ENCODE assay signal across 11 cellular contexts in the genomic region with DNA sequence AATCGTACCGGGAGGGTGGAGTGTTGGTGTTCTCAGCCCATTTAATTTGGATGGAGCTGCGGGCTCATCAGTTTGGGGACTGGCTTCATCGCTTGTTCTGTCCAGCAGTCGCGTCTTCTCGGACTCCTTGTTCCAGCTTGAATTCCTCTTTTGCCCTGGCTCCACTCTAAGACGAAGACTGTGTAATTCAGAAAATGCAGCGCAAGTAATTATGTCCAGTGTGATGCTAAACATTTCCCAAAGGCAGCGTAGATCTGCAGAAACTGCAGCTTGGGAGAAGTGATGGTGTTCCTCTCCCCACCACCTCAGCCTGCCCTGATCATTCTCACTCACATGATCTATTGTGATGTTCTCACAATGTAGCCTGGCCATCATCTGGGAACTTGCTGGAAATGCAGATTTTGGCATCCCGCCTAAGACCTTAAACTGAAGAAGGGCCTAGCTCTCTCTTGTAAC. TPM values are rescaled to one million over a fixed set of nuclear protein-coding genes. Genes with fewer than 3 reads are reported as not detected.
DNase-seq lines count a peak whose midpoint lies in the region; ATAC-seq and TF ChIP-seq lines count a peak whose summit lies in the region.
"Had no signal": no experiment of that assay in that cellular context is flagged by ENCODE, and none has a peak within 500 bp of the region (broad histone marks: within the 10 kb centered on the region; RNA-seq: fewer than 3 reads in every experiment).

No MANE protein-coding gene starts in this region.

- ATAC-seq in GM18870 (IDR thresholded peaks at IDR 0.05; ENCODE audit: unreplicated experiment) (no peak), GM21786 (IDR thresholded peaks at IDR 0.05; ENCODE audit: unreplicated experiment) (no peak)

- peak overlapping the region in 4 of 5 donors; percentile 25 to 93 (median 64) for H3K9ac ChIP-seq in subcutaneous abdominal adipose tissue (ENCODE audit: low read length in 5 of 5)
- H3K9ac ChIP-seq in Karpas-422 (ENCODE audit: low read length) = no peak overlapping the region

- H3K9me3 Mint-ChIP-seq in HFFc6 = no peaks in the 10 kb centered on the region
- H3K9me3 Mint-ChIP-seq: activated CD4-positive, alpha-beta memory T cell treated with anti-CD3 and anti-CD28 coated beads for 36 hours had no signal

- no peaks in the 10 kb centered on the region for H3K36me3 Mint-ChIP-seq in HFFc6 (ENCODE audit: low read depth)
- H3K36me3 Mint-ChIP-seq: activated CD4-positive, alpha-beta memory T cell treated with anti-CD3 and anti-CD28 coated beads for 36 hours had no signal

- peaks cover 7% of the 10 kb centered on the region for H3K27me3 Mint-ChIP-seq in HFFc6 (ENCODE audit: insufficient read depth)

- no peak overlapping the region for H3K4me2 ChIP-seq in Karpas-422 (ENCODE audit: low read depth, low read length, poor library complexity, severe bottlenecking)

- no peaks in the 10 kb centered on the region for H4K20me1 ChIP-seq in Karpas-422 (ENCODE audit: insufficient read depth, low read depth, low read length)

- H3K27me3 ChIP-seq in layer of hippocampus (ENCODE audit: control insufficient read depth, insufficient read depth, low read length) = no peaks in the 10 kb centered on the region
- no peaks in the 10 kb centered on the region for H3K27me3 ChIP-seq in subcutaneous abdominal adipose tissue (ENCODE audit: control insufficient read depth in 5 of 5, insufficient read depth in 4 of 5, low read length in 5 of 5)
- no peaks in the 10 kb centered on the region for H3K27me3 ChIP-seq in Karpas-422 (ENCODE audit: low read length)

- no peaks in the 10 kb centered on the region for H3K79me2 ChIP-seq in Karpas-422 (ENCODE audit: low read length)

- H3K36me3 ChIP-seq in subcutaneous abdominal adipose tissue (ENCODE audit: control insufficient read depth in 5 of 5, insufficient read depth in 5 of 5, low read length in 5 of 5) (no peaks in the 10 kb centered on the region), Karpas-422 (ENCODE audit: insufficient read depth, low read length) (no peaks in the 10 kb centered on the region)

- peaks cover 33% of the 10 kb centered on the region for H3K4me1 Mint-ChIP-seq in HFFc6 (ENCODE audit: low read depth)

- H2AFZ ChIP-seq in Karpas-422 (ENCODE audit: low read length) = no peak overlapping the region

- peak overlapping the region; percentile 45 for H3K4me3 Mint-ChIP-seq in HFFc6
- H3K4me3 Mint-ChIP-seq: activated CD4-positive, alpha-beta memory T cell treated with anti-CD3 and anti-CD28 coated beads for 36 hours had no signal

- no peak overlapping the region for H3K27ac Mint-ChIP-seq in HFFc6
- H3K27ac Mint-ChIP-seq: activated CD4-positive, alpha-beta memory T cell treated with anti-CD3 and anti-CD28 coated beads for 36 hours had no signal

- H3K9me3 ChIP-seq in subcutaneous abdominal adipose tissue (ENCODE audit: control insufficient read depth in 5 of 5, low read length in 5 of 5) (no peaks in the 10 kb centered on the region), Karpas-422 (ENCODE audit: low read length) (no peaks in the 10 kb centered on the region)

- H3K4me3 ChIP-seq in coronary artery = peak overlapping the region; percentile 36
- H3K4me3 ChIP-seq in subcutaneous abdominal adipose tissue (ENCODE audit: low read depth in 1 of 5, low read length in 5 of 5) = peak overlapping the region; percentile 48 to 59 (median 51)
- H3K4me3 ChIP-seq in Karpas-422 (ENCODE audit: low read length) = no peak overlapping the region

- H3K9me2 ChIP-seq in Karpas-422 (replicated peaks; ENCODE audit: insufficient read depth, low read length) = no peaks in the 10 kb centered on the region

- H3K4me1 ChIP-seq in subcutaneous abdominal adipose tissue (ENCODE audit: control insufficient read depth in 5 of 5, insufficient read depth in 5 of 5, low read length in 5 of 5) = peaks cover 8 to 41% (median 30%) of the 10 kb centered on the region in 5 donors
- H3K4me1 ChIP-seq in Karpas-422 (ENCODE audit: low read length) = no peaks in the 10 kb centered on the region

- no peak for TF ChIP-seq CTCF in HFFc6 (IDR thresholded peaks at IDR 0.05)
- TF ChIP-seq CTCF in coronary artery (IDR thresholded peaks at IDR 0.05) = no peak

- DNase-seq in HFFc6 (peak; percentile 53), coronary artery (ENCODE audit: low spot score) (no peak), Karpas-422 (no peak), NCI-H1930 (lab: John Stamatoyannopoulos, UW) (no peak)
- DNase-seq: activated CD4-positive, alpha-beta memory T cell treated with anti-CD3 and anti-CD28 coated beads for 36 hours; DMS53 had no signal

- H3K27ac ChIP-seq in coronary artery (peak overlapping the region in 1 of 2 donors; percentile 81), layer of hippocampus (ENCODE audit: low read depth, low read length) (peak overlapping the region; percentile 96), subcutaneous abdominal adipose tissue (ENCODE audit: low read depth, low read length) (peak overlapping the region; percentile 93), Karpas-422 (ENCODE audit: low read length) (no peak overlapping the region)

RNA-seq across cellular contexts. Expression of gene SLC25A18, which starts 0.7 kb away (rescaled TPM):
- not detected for total RNA-seq in HFFc6 (2021; fragmentation: NEBNext Ultra II Directional; extraction: Animal tissue kit (Norgen Biotek cat#: 25700))
- total RNA-seq in Karpas-422 (2014; rRNA removed; shearing (Covaris generic); ENCODE audit: low replicate concordance) = not detected in 2 replicates
- total RNA-seq: activated CD4-positive, alpha-beta memory T cell treated with anti-CD3 and anti-CD28 coated beads for 36 hours; pulmonary artery endothelial cell had no signal
